In genomic region chr9:116504893-116505480, GRCh38 we compare ENCODE assay signal across 12 cellular contexts.
A peak's percentile ranks its signal among the peaks of the same experiment; 100 is the strongest.
DNase-seq lines count a peak whose midpoint lies in the region; ATAC-seq, FAIRE-seq and TF ChIP-seq lines count a peak whose summit lies in the region.
"Had no signal": no experiment of that assay in that cellular context is flagged by ENCODE, and none has a peak within 500 bp of the region (broad histone marks: within the 10 kb centered on the region; RNA-seq: fewer than 3 reads in every experiment).

No MANE protein-coding gene starts in this region.

- H3K4me3 Mint-ChIP-seq in CD14-positive monocyte = peak overlapping the region in 1 of 2 donors; percentile 35
- H3K4me3 Mint-ChIP-seq: brain had no signal

- ATAC-seq in GM19455 (IDR thresholded peaks at IDR 0.05; ENCODE audit: unreplicated experiment) (peak; percentile 90), HG02943 (IDR thresholded peaks at IDR 0.05; ENCODE audit: low read depth, unreplicated experiment) (peak; percentile 98), SK-N-SH treated with all-trans-retinoic acid at 6 μM for 48 hours (no peak)

- peaks cover 14% of the 10 kb centered on the region for H3K4me1 Mint-ChIP-seq in CD14-positive monocyte
- H3K4me1 Mint-ChIP-seq: brain had no signal

- no peak overlapping the region for H3K4me3 ChIP-seq in Karpas-422 (ENCODE audit: low read length)

- peak overlapping the region; percentile 38 for H3K4me2 ChIP-seq in Karpas-422 (ENCODE audit: low read depth, low read length, poor library complexity, severe bottlenecking)

- no peak for TF ChIP-seq POLR2A in GM12891 (IDR thresholded peaks at IDR 0.05; ENCODE audit: low read depth, low read length)

- intact Hi-C loops in CD14-positive monocyte (cut with micrococcal nuclease) = no loop called here

- H3K27ac ChIP-seq in Karpas-422 (ENCODE audit: low read length) = no peak overlapping the region
- H3K27ac ChIP-seq: parathyroid adenoma had no signal

- no peak overlapping the region for H2AFZ ChIP-seq in Karpas-422 (ENCODE audit: low read length)
- H2AFZ ChIP-seq: parathyroid adenoma had no signal

- peaks cover 4 to 8% (median 6%) of the 10 kb centered on the region in 3 donors for H3K27me3 Mint-ChIP-seq in CD14-positive monocyte (ENCODE audit: low read depth in 3 of 3)

- FAIRE-seq in GM12891 (lab: Jason Lieb, UNC) = peak; percentile 80

- no peak for TF ChIP-seq CTCF in CD14-positive monocyte (IDR thresholded peaks at IDR 0.05)

- H3K36me3 ChIP-seq in Karpas-422 (ENCODE audit: insufficient read depth, low read length) = no peaks in the 10 kb centered on the region

- peaks cover 0 to 20% (median 6%) of the 10 kb centered on the region in 7 donors for H3K9me3 Mint-ChIP-seq in CD14-positive monocyte

- no peaks in the 10 kb centered on the region for H4K20me1 ChIP-seq in Karpas-422 (ENCODE audit: insufficient read depth, low read depth, low read length)

- no peaks in the 10 kb centered on the region for H3K9me3 ChIP-seq in Karpas-422 (ENCODE audit: low read length)

- peak overlapping the region in 2 of 7 donors; percentile 26 to 49 for H3K27ac Mint-ChIP-seq in CD14-positive monocyte
- H3K27ac Mint-ChIP-seq: brain had no signal

- DNase-seq in GM12891 (ENCODE audit: insufficient read length, low spot score) (peak; percentile 11), Karpas-422 (peak; percentile 70), COLO829 (ENCODE audit: low spot score) (no peak), CD14-positive monocyte (ENCODE audit: low spot score) (no peak)
- no peak for DNase-seq in activated CD4-positive, alpha-beta T cell treated with anti-CD3 and anti-CD28 coated beads for 1 hour
- DNase-seq: NCI-H226, SW 1271 had no signal

- no peaks in the 10 kb centered on the region for H3K27me3 ChIP-seq in Karpas-422 (ENCODE audit: low read length)

- H3K9me2 ChIP-seq in Karpas-422 (replicated peaks; ENCODE audit: insufficient read depth, low read length) = no peaks in the 10 kb centered on the region

- H3K9ac ChIP-seq in Karpas-422 (ENCODE audit: low read length) = no peak overlapping the region
- H3K9ac ChIP-seq: parathyroid adenoma had no signal

- H3K36me3 Mint-ChIP-seq in CD14-positive monocyte = no peaks in the 10 kb centered on the region
- H3K36me3 Mint-ChIP-seq: brain had no signal

- no peaks in the 10 kb centered on the region for H3K79me2 ChIP-seq in Karpas-422 (ENCODE audit: low read length)
- H3K79me2 ChIP-seq: parathyroid adenoma had no signal

- H3K4me1 ChIP-seq in Karpas-422 (ENCODE audit: low read length) = peaks cover 12% of the 10 kb centered on the region
- H3K4me1 ChIP-seq: parathyroid adenoma had no signal

TF ChIP-seq in GM12891, 5 proteins besides CTCF, POLR2A, EP300 and RAD21:
- TF ChIP-seq PAX5 (IDR thresholded peaks at IDR 0.05; ENCODE audit: insufficient read depth, low read length, severe bottlenecking) (no peak), SPI1 (IDR thresholded peaks at IDR 0.05; ENCODE audit: low read depth, low read length) (peak; percentile 88)

TF ChIP-seq in SK-N-SH treated with all-trans-retinoic acid at 6 μM for 48 hours, 23 proteins besides CTCF, POLR2A, EP300 and RAD21:
- TF ChIP-seq CSRNP3 (CRISPR knock-in tag; IDR thresholded peaks at IDR 0.05) (no peak), POU6F1 (CRISPR knock-in tag; IDR thresholded peaks at IDR 0.05; ENCODE audit: borderline replicate concordance, low read depth) (no peak), CREB5 (CRISPR knock-in tag; IDR thresholded peaks at IDR 0.05; ENCODE audit: low read depth) (no peak), ZNF8 (CRISPR knock-in tag; IDR thresholded peaks at IDR 0.05) (no peak), ZC3H10 (CRISPR knock-in tag; IDR thresholded peaks at IDR 0.05) (no peak), ZFP3 (CRISPR knock-in tag; IDR thresholded peaks at IDR 0.05) (no peak), ZNF565 (CRISPR knock-in tag; conservative IDR thresholded peaks at IDR 0.05; ENCODE audit: low read depth) (no peak), TSHZ2 (CRISPR knock-in tag; IDR thresholded peaks at IDR 0.05) (no peak), GLIS3 (CRISPR knock-in tag; IDR thresholded peaks at IDR 0.05) (no peak), PPARA (CRISPR knock-in tag; IDR thresholded peaks at IDR 0.05; ENCODE audit: borderline replicate concordance) (no peak)

Comparison
In these comparisons a context has a peak if more than half of its experiments do, and no peak if none do; other contexts are left out.
1. DNase-seq: peak in GM12891 (single experiment) and Karpas-422 (single experiment); none in COLO829 (single experiment), CD14-positive monocyte (single experiment) and activated CD4-positive, alpha-beta T cell treated with anti-CD3 and anti-CD28 coated beads for 1 hour (single experiment).